In genomic region chr5:115487750-115488149, GRCh38 we compare ENCODE assay signal across 1 cellular context.
TF ChIP-seq lines count a peak whose summit lies in the region.

No MANE protein-coding gene starts in this region.

TF ChIP-seq in WTC11, 78 proteins besides CTCF, POLR2A, EP300 and RAD21 (continued from another document):
- no peak for TF ChIP-seq E2F1 (CRISPR knock-in tag; IDR thresholded peaks at IDR 0.05)
